ENCODE assay signal across 15 cellular contexts in genomic region chr7:31892099-31892787, GRCh38.
DNase-seq lines count a peak whose midpoint lies in the region; ATAC-seq and TF ChIP-seq lines count a peak whose summit lies in the region.
"Had no signal": no experiment of that assay in that cellular context is flagged by ENCODE, and none has a peak within 500 bp of the region (broad histone marks: within the 10 kb centered on the region; RNA-seq: fewer than 3 reads in every experiment).

No MANE protein-coding gene starts in this region.

- no peak overlapping the region for H3K4me3 ChIP-seq in OCI-LY7 (ENCODE audit: low read depth, low read length, poor library complexity, severe bottlenecking)
- H3K4me3 ChIP-seq in WERI-Rb-1 (ENCODE audit: low read depth, low read length), result no peak overlapping the region

- H3K36me3 ChIP-seq in OCI-LY7 (ENCODE audit: insufficient read depth, low read length) (no peaks in the 10 kb centered on the region), WERI-Rb-1 (no peaks in the 10 kb centered on the region)

- intact Hi-C loops in OCI-LY7 (cut with micrococcal nuclease; ENCODE audit: unreplicated experiment), result no loop called here

- H4K20me1 ChIP-seq in OCI-LY7 (ENCODE audit: insufficient read depth, low read length), result no peaks in the 10 kb centered on the region

- H2AFZ ChIP-seq in OCI-LY7 (ENCODE audit: low read length), result no peak overlapping the region

- ATAC-seq in GM19035 (IDR thresholded peaks at IDR 0.05; ENCODE audit: unreplicated experiment) (peak; percentile 94), GM21786 (IDR thresholded peaks at IDR 0.05; ENCODE audit: unreplicated experiment) (peak; percentile 86), HG03139 (IDR thresholded peaks at IDR 0.05; ENCODE audit: unreplicated experiment) (peak; percentile 76)

- TF ChIP-seq CTCF in GM10248 (IDR thresholded peaks at IDR 0.05; ENCODE audit: control extremely low read depth, extremely low read depth, low read depth, missing control alignments), result no peak
- TF ChIP-seq CTCF in OCI-LY7 (conservative IDR thresholded peaks at IDR 0.05; ENCODE audit: low read length), result no peak
- TF ChIP-seq CTCF in WERI-Rb-1 (IDR thresholded peaks at IDR 0.05; ENCODE audit: low read depth, low read length), result no peak

- H3K4me2 ChIP-seq in OCI-LY7 (ENCODE audit: low read length), result no peak overlapping the region

- H3K27ac ChIP-seq in OCI-LY7 (ENCODE audit: low read depth, low read length, poor library complexity, severe bottlenecking) (no peak overlapping the region), WERI-Rb-1 (no peak overlapping the region)

- POLR2A ChIA-PET in GM10248 (lab: Yijun Ruan, JAX) (no interaction called here), OCI-LY7 (lab: Charles Lee) (no interaction called here)

- H3K27me3 ChIP-seq in WERI-Rb-1 (ENCODE audit: insufficient read depth, low read depth, severe bottlenecking), result no peaks in the 10 kb centered on the region

- H3K9me2 ChIP-seq in OCI-LY7 (ENCODE audit: insufficient read depth, low read length), result no peaks in the 10 kb centered on the region

- CTCF ChIA-PET in GM10248 (lab: Yijun Ruan, JAX), result interaction anchor here (1.0 to 2.8 kb wide), 2 partner anchors 10 to 13 kb away, joined by 3 to 9 read pairs; no protein-coding TSS in a partner anchor
- CTCF ChIA-PET in OCI-LY7 (lab: Charles Lee; ENCODE audit: unreplicated experiment), result no interaction called here

- H3K79me2 ChIP-seq in OCI-LY7 (ENCODE audit: insufficient read depth, low read depth, low read length), result no peaks in the 10 kb centered on the region

- BruUV-seq in OCI-LY7 (replicated peaks; lab: Mats Ljungman, UMichigan), result no TSS peak

- DNase-seq in GM10248 (ENCODE audit: extremely low spot score) (peak; percentile 44), OCI-LY7 (ENCODE audit: low spot score) (no peak), nucleus accumbens (lab: John Stamatoyannopoulos, UW) (no peak), WERI-Rb-1 (no peak)
- DNase-seq in activated CD4-positive, CD25-positive, alpha-beta regulatory T cell (lab: John Stamatoyannopoulos, UW), result no peak
- DNase-seq: ACHN, activated B cell treated with CpG ODN at 0.5 μM for 24 hours, DND-41, immature natural killer cell, Karpas-422, NCI-H226, SHP77 had no signal

- 0 out of 2 replicates have a peak, but pooled peaks cover under 1% of the 10 kb centered on the region for H3K9me3 ChIP-seq in OCI-LY7 (ENCODE audit: low read length)
- no peaks in the 10 kb centered on the region for H3K9me3 ChIP-seq in WERI-Rb-1 (ENCODE audit: severe bottlenecking)

- no peaks in the 10 kb centered on the region for H3K4me1 ChIP-seq in OCI-LY7 (ENCODE audit: insufficient read depth, low read length, poor library complexity, severe bottlenecking)
